Comparison of ENCODE assay signal across 9 cellular contexts in genomic region chr10:44947356-44948152, GRCh38. TPM values are rescaled to one million over a fixed set of nuclear protein-coding genes. Genes with fewer than 3 reads are reported as not detected.
DNase-seq lines count a peak whose midpoint lies in the region; ATAC-seq, FAIRE-seq and TF ChIP-seq lines count a peak whose summit lies in the region.
"Had no signal": no experiment of that assay in that cellular context is flagged by ENCODE, and none has a peak within 500 bp of the region (broad histone marks: within the 10 kb centered on the region; RNA-seq: fewer than 3 reads in every experiment).

No MANE protein-coding gene starts in this region.

- H3K4me2 ChIP-seq in GM12878 (ENCODE audit: control insufficient read depth, insufficient read depth), result peak overlapping the region; percentile 76

- H3K4me1 ChIP-seq in GM12878 (ENCODE audit: control insufficient read depth, insufficient read depth, low read length) (peaks cover 51% of the 10 kb centered on the region), thyroid gland (peaks cover 10 to 50% of the 10 kb centered on the region in 2 donors)

- TF ChIP-seq RAD21 in GM12878 (IDR thresholded peaks at IDR 0.05; ENCODE audit: insufficient read depth, low read depth, low read length), result no peak

- H3K4me3 ChIP-seq in GM12878 (peak overlapping the region; percentile 16; the same call in 1 of the 2 replicates), thyroid gland (replicated peaks in 1 of 3) (no peak overlapping the region)

- TF ChIP-seq CTCF in GM12878 (IDR thresholded peaks at IDR 0.05 in 2 of 3, conservative IDR thresholded peaks at IDR 0.05 in 1 of 3; ENCODE audit: control insufficient read depth in 2 of 3, extremely low read depth in 1 of 3, insufficient read depth in 1 of 3, low read depth in 3 of 3, low read length in 3 of 3) (no peak), thyroid gland (IDR thresholded peaks at IDR 0.05) (no peak)

- in situ Hi-C loops in GM12878 (cut with MboI), result no loop called here

- 32% methylated on average over 6 of the region's 6 CpGs for WGBS in GM12878 (ENCODE audit: insufficient coverage, insufficient replicate concordance, low lambda C conversion rate, missing lambda C conversion rate)
- 48 to 63% methylated on average over 6 of the region's 6 CpGs for WGBS in thyroid gland, 2 donors

- peak overlapping the region; percentile 9; the same call in 1 of the 2 replicates for H3K9ac ChIP-seq in GM12878 (ENCODE audit: control insufficient read depth, insufficient read depth, low read length)

- DNase-seq in Right ventricle myocardium inferior (ENCODE audit: missing footprints) (peak; percentile 57), Right ventricle myocardium superior (no peak), GM12878 (ENCODE audit: low read depth, low spot score) (peak; percentile 80), thyroid gland (peak in 1 of 2 donors; percentile 39), NCI-H2227 treated with DMSO at 0.1 percent for 48 hours (lab: John Stamatoyannopoulos, UW) (no peak), NCI-H774 (lab: John Stamatoyannopoulos, UW) (no peak), superior temporal gyrus (ENCODE audit: extremely low spot score) (no peak)
- DNase-seq: stimulated activated CD4-positive, alpha-beta T cell treated with anti-CD3 and anti-CD28 coated beads, Interleukin-15, amount 100 ng/mL, for 24 hours had no signal

- H3K9me3 ChIP-seq in GM12878 (replicated peaks; ENCODE audit: control insufficient read depth, insufficient read depth, low read length) (peaks cover 13% of the 10 kb centered on the region), thyroid gland (no peaks in the 10 kb centered on the region)

- TF ChIP-seq POLR2A in GM12878 (IDR thresholded peaks at IDR 0.05; ENCODE audit: low read depth, low read length) (no peak), thyroid gland (IDR thresholded peaks at IDR 0.05) (no peak)

- no peak for TF ChIP-seq EP300 in GM12878 (IDR thresholded peaks at IDR 0.05; ENCODE audit: borderline replicate concordance in 1 of 2, control insufficient read depth in 1 of 2, low read depth in 2 of 2, low read length in 2 of 2)

- no peaks in the 10 kb centered on the region for H3K27me3 ChIP-seq in GM12878 (replicated peaks in 1 of 2; ENCODE audit: control insufficient read depth in 2 of 2, insufficient read depth in 2 of 2, low read length in 1 of 2)
- H3K27me3 ChIP-seq in thyroid gland, result no peaks in the 10 kb centered on the region

- CTCF ChIA-PET in GM12878 (lab: Yijun Ruan, JAX), result interaction anchor here (0.6 to 6.8 kb wide), 6 partner anchors 10 to 44 kb away, joined by 3 to 80 read pairs (median 10); partner anchors contain the start of gene DEPP1

- BruUV-seq in GM12878 (replicated peaks; lab: Mats Ljungman, UMichigan), result no TSS peak

- RAD21 ChIA-PET in GM12878 (lab: Charles Lee; ENCODE audit: unreplicated experiment), result interaction anchor here (1.0 to 7.5 kb wide), 9 partner anchors 12 to 52 kb away, joined by 3 to 60 read pairs (median 16); partner anchors contain the start of genes DEPP1 and RASSF4

- intact Hi-C loops in Right ventricle myocardium inferior (cut with DNase I) (no loop called here), Right ventricle myocardium superior (cut with DNase I) (no loop called here), GM12878 (cut with micrococcal nuclease; ENCODE audit: unreplicated experiment) (loop anchor here (2.0 kb wide), 1 partner anchor 19 kb away; no protein-coding TSS in a partner anchor), thyroid gland (cut with DNase I) (no loop called here)

- no peaks in the 10 kb centered on the region for H4K20me1 ChIP-seq in GM12878 (ENCODE audit: control insufficient read depth, insufficient read depth)

- SMC1A ChIA-PET in GM12878 (lab: Charles Lee; ENCODE audit: uncharacterized antibody, unreplicated experiment), result interaction anchor here (1.1 to 8.4 kb wide), 7 partner anchors 11 to 54 kb away, joined by 3 to 147 read pairs (median 15); partner anchors contain the start of gene RASSF4

- H3K36me3 ChIP-seq in GM12878 (ENCODE audit: control insufficient read depth in 2 of 2, insufficient read depth in 2 of 2, low read length in 1 of 2) (no peaks in the 10 kb centered on the region), thyroid gland (no peaks in the 10 kb centered on the region)

- H2AFZ ChIP-seq in GM12878 (ENCODE audit: control insufficient read depth, low read depth, low read length), result no peak overlapping the region

- FAIRE-seq in GM12878 (lab: Jason Lieb, UNC), result peak; percentile 88

- ATAC-seq in Right ventricle myocardium inferior, result peak; percentile 9
- ATAC-seq in Right ventricle myocardium superior (ENCODE audit: poor library complexity), result no peak
- ATAC-seq in HG02870 (IDR thresholded peaks at IDR 0.05; ENCODE audit: unreplicated experiment), result peak; percentile 74
- peak; percentile 79 for ATAC-seq in GM12878

- H3K27ac ChIP-seq in GM12878 (ENCODE audit: control insufficient read depth, insufficient read depth) (peak overlapping the region; percentile 67), thyroid gland (peak overlapping the region in 2 of 3 donors; percentile 35 to 58)

- POLR2A ChIA-PET in GM12878 (lab: Charles Lee), result interaction anchor here (0.9 to 8.5 kb wide), 5 partner anchors 11 to 33 kb away, joined by 3 to 174 read pairs (median 3); partner anchors contain the start of gene RASSF4

- no peaks in the 10 kb centered on the region for H3K79me2 ChIP-seq in GM12878 (ENCODE audit: control insufficient read depth, insufficient read depth, low read length)

RNA-seq across cellular contexts. Expression of gene RASSF4, which starts 12.0 kb away (rescaled TPM):
- total RNA-seq in Right ventricle myocardium inferior (91.5 TPM), Right ventricle myocardium superior (87.5 TPM), GM12878 (2014; rRNA removed) (15.6 and 16.5 TPM in 2 replicates), GM12878 (2014; rRNA removed; fragmentation: Illumina TruSeq; extraction: Trizol) (10.9 and 11.9 TPM in 2 replicates), GM12878 (2021) (20.0 and 21.1 TPM in 2 replicates), thyroid gland (100 to 1,000 TPM; 175 to 226 (median 203) TPM)
- 175 and 194 TPM in 2 replicates for total RNA-seq in GM12878 (2013; cell fraction: nucleolus; rRNA removed)
- 9.8 TPM for polyA plus RNA-seq in GM12878 (2011; ENCODE audit: low read depth)
- polyA plus RNA-seq in GM12878 (2011; rRNA removed) (50.8 and 71.1 TPM in 2 replicates), GM12878 (2014; fragmentation: Illumina TruSeq; extraction: Trizol) (6.3 and 10.7 TPM in 2 replicates), GM12878 (2014; fragmentation: Nextera tagmentation; extraction: Ambion mirVana) (1 to 10 TPM; 3.7 to 4.0 TPM), GM12878 (2014; rRNA removed) (17.1 and 19.4 TPM in 2 replicates), GM12878 (2016; fragmentation: Nextera tagmentation; extraction: Ambion mirVana) (10 to 100 TPM; 17.1 to 19.1 TPM)
- polyA plus RNA-seq in GM12878 (2011; cell fraction: cytosol; rRNA removed), result 55.8 and 83.7 TPM in 2 replicates
- 307 and 389 TPM in 2 replicates for polyA plus RNA-seq in GM12878 (2011; cell fraction: nucleus; rRNA removed)
- 16.9 and 18.3 TPM in 2 replicates for polyA plus RNA-seq in GM12878 (2012)
- polyA minus RNA-seq in GM12878 (2011; rRNA and poly(A)+ RNA removed), result 45.6 and 75.7 TPM in 2 replicates
- polyA minus RNA-seq in GM12878 (2011; cell fraction: cytosol; rRNA and poly(A)+ RNA removed), result 17.1 and 19.4 TPM in 2 replicates
- 66.4 and 98.8 TPM in 2 replicates for polyA minus RNA-seq in GM12878 (2011; cell fraction: nucleus; rRNA and poly(A)+ RNA removed)

RNA-seq across cellular contexts. Expression of gene DEPP1, which starts 31.1 kb away (rescaled TPM):
- total RNA-seq in Right ventricle myocardium inferior, result 33.0 TPM
- 35.1 TPM for total RNA-seq in Right ventricle myocardium superior
- total RNA-seq in GM12878 (2013; cell fraction: nucleolus; rRNA removed), result 23.8 and 31.1 TPM in 2 replicates
- 7.8 and 8.4 TPM in 2 replicates for total RNA-seq in GM12878 (2014; rRNA removed)
- 5.6 and 5.7 TPM in 2 replicates for total RNA-seq in GM12878 (2014; rRNA removed; fragmentation: Illumina TruSeq; extraction: Trizol)
- total RNA-seq in GM12878 (2021), result 8.6 and 8.9 TPM in 2 replicates
- 1.2 TPM for polyA plus RNA-seq in GM12878 (2011; ENCODE audit: low read depth)
- polyA plus RNA-seq in GM12878 (2011; rRNA removed), result 2.4 and 4.5 TPM in 2 replicates
- polyA plus RNA-seq in GM12878 (2011; cell fraction: cytosol; rRNA removed), result 5.2 and 6.2 TPM in 2 replicates
- polyA plus RNA-seq in GM12878 (2011; cell fraction: nucleus; rRNA removed), result 3.0 and 3.7 TPM in 2 replicates
- 2.1 and 4.4 TPM in 2 replicates for polyA plus RNA-seq in GM12878 (2012)
- 3.8 and 6.1 TPM in 2 replicates for polyA plus RNA-seq in GM12878 (2014; fragmentation: Illumina TruSeq; extraction: Trizol)
- 1 to 10 TPM; 1.7 to 1.8 TPM for polyA plus RNA-seq in GM12878 (2014; fragmentation: Nextera tagmentation; extraction: Ambion mirVana)
- polyA plus RNA-seq in GM12878 (2014; rRNA removed), result 8.5 TPM in 2 replicates
- polyA plus RNA-seq in GM12878 (2016; fragmentation: Nextera tagmentation; extraction: Ambion mirVana), result 10 to 100 TPM; 11.0 to 12.1 TPM
- 6.1 and 8.3 TPM in 2 replicates for polyA minus RNA-seq in GM12878 (2011; rRNA and poly(A)+ RNA removed)
- 2.6 and 3.1 TPM in 2 replicates for polyA minus RNA-seq in GM12878 (2011; cell fraction: cytosol; rRNA and poly(A)+ RNA removed)
- polyA minus RNA-seq in GM12878 (2011; cell fraction: nucleus; rRNA and poly(A)+ RNA removed), result 8.7 and 10.1 TPM in 2 replicates
- 100 to 1,000 TPM in 2 of 4 donors, 10 to 100 TPM in 2; 45.1 to 518 (median 182) TPM for total RNA-seq in thyroid gland

RNA-seq across cellular contexts. Expression of gene TMEM72, which starts 36.4 kb away (rescaled TPM):
- total RNA-seq in Right ventricle myocardium inferior (not detected), Right ventricle myocardium superior (not detected), GM12878 (2014; rRNA removed) (not detected in 2 replicates), GM12878 (2014; rRNA removed; fragmentation: Illumina TruSeq; extraction: Trizol) (not detected in 2 replicates), GM12878 (2021) (not detected in 2 replicates), thyroid gland (not detected)
- not detected in 2 replicates for total RNA-seq in GM12878 (2013; cell fraction: nucleolus; rRNA removed)
- polyA plus RNA-seq in GM12878 (2011; ENCODE audit: low read depth), result not detected
- polyA plus RNA-seq in GM12878 (2011; rRNA removed) (0.07 and 0.12 TPM in 2 replicates), GM12878 (2014; fragmentation: Illumina TruSeq; extraction: Trizol) (not detected in 2 replicates), GM12878 (2014; fragmentation: Nextera tagmentation; extraction: Ambion mirVana) (not detected), GM12878 (2014; rRNA removed) (not detected in 2 replicates), GM12878 (2016; fragmentation: Nextera tagmentation; extraction: Ambion mirVana) (not detected)
- polyA plus RNA-seq in GM12878 (2011; cell fraction: cytosol; rRNA removed), result 0.21 and 0.32 TPM in 2 replicates
- 0.28 and 0.42 TPM in 2 replicates for polyA plus RNA-seq in GM12878 (2011; cell fraction: nucleus; rRNA removed)
- polyA plus RNA-seq in GM12878 (2012), result 0.08 TPM in 1 of 2 replicates, not detected in the other
- 0.29 and 0.41 TPM in 2 replicates for polyA minus RNA-seq in GM12878 (2011; rRNA and poly(A)+ RNA removed)
- not detected in 2 replicates for polyA minus RNA-seq in GM12878 (2011; cell fraction: cytosol; rRNA and poly(A)+ RNA removed)
- polyA minus RNA-seq in GM12878 (2011; cell fraction: nucleus; rRNA and poly(A)+ RNA removed), result 0.12 TPM in 1 of 2 replicates, not detected in the other

RNA-seq across cellular contexts. Expression of gene ZNF22, which starts 53.2 kb away (rescaled TPM):
- total RNA-seq in Right ventricle myocardium inferior (13.7 TPM), Right ventricle myocardium superior (11.4 TPM), GM12878 (2014; rRNA removed) (31.1 and 42.1 TPM in 2 replicates), GM12878 (2014; rRNA removed; fragmentation: Illumina TruSeq; extraction: Trizol) (44.2 and 44.5 TPM in 2 replicates), GM12878 (2021) (31.1 and 34.7 TPM in 2 replicates), thyroid gland (10 to 100 TPM; 28.5 to 40.3 (median 33.1) TPM)
- total RNA-seq in GM12878 (2013; cell fraction: nucleolus; rRNA removed), result 15.8 and 16.7 TPM in 2 replicates
- 20.2 TPM for polyA plus RNA-seq in GM12878 (2011; ENCODE audit: low read depth)
- polyA plus RNA-seq in GM12878 (2011; rRNA removed) (33.1 and 49.3 TPM in 2 replicates), GM12878 (2014; fragmentation: Illumina TruSeq; extraction: Trizol) (43.4 and 59.1 TPM in 2 replicates), GM12878 (2014; fragmentation: Nextera tagmentation; extraction: Ambion mirVana) (10 to 100 TPM; 47.4 to 74.4 TPM), GM12878 (2014; rRNA removed) (26.7 and 32.3 TPM in 2 replicates), GM12878 (2016; fragmentation: Nextera tagmentation; extraction: Ambion mirVana) (10 to 100 TPM; 47.2 to 48.4 TPM)
- polyA plus RNA-seq in GM12878 (2011; cell fraction: cytosol; rRNA removed), result 10.8 and 12.9 TPM in 2 replicates
- polyA plus RNA-seq in GM12878 (2011; cell fraction: nucleus; rRNA removed), result 11.1 and 11.3 TPM in 2 replicates
- polyA plus RNA-seq in GM12878 (2012), result 21.5 and 21.7 TPM in 2 replicates
- 8.3 and 8.7 TPM in 2 replicates for polyA minus RNA-seq in GM12878 (2011; rRNA and poly(A)+ RNA removed)
- 4.4 and 5.1 TPM in 2 replicates for polyA minus RNA-seq in GM12878 (2011; cell fraction: cytosol; rRNA and poly(A)+ RNA removed)
- polyA minus RNA-seq in GM12878 (2011; cell fraction: nucleus; rRNA and poly(A)+ RNA removed), result 5.2 and 6.5 TPM in 2 replicates

Comparison
In these comparisons a context has a peak if more than half of its experiments do, and no peak if none do; other contexts are left out.
1. DNase-seq: peak in Right ventricle myocardium inferior (single experiment) and GM12878 (single experiment); none in Right ventricle myocardium superior (single experiment), NCI-H2227 treated with DMSO at 0.1 percent for 48 hours (single experiment), NCI-H774 (single experiment) and superior temporal gyrus (single experiment).